In the genomic region with DNA sequence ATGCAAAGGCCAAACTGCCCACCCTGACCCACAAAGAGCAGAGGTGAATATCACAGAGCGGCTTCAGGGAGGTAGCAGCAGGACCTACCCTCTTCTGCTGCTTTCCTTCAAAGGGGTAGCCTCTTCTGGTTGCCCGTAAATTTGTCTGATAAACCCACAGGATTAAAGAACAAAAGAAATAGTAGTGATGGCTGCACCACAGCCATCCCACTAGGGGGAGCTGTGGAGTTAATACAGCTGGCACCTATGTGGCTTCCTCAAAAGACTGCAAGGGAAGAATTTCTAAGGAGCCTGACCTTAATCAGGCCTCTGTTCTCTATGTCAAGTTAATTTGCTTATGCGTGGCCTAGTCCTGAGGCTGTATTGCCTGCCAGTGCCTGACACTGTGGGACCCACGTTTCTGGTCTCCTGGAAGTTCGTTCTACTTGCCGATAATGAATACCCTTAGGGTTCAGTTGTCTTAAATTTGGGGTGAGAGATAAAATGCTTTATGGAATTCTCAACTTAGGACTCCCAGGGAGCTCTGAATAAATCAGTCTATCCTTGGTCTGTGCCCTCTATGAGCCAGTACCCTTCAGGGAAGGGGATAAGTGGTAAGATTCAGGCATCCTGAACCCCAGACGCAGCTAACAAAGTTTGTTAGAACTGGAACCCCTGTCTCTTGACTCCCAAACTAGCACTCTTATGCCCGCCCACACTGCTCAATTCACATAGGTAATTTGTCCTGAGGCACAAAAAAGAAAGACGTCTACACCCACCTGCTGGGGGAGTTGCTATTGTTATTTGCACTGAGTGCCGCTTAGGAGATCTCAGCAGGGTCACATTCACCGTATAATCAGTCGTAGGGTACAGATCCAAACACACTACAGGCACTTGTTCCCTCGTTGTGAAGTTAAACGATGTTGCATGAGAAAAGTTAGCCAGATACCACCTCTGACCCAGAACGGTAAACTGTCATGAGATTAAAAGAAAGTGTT, we compare ENCODE assay signal across 8 cellular contexts.
DNase-seq lines count a peak whose midpoint lies in the region; ATAC-seq lines count a peak whose summit lies in the region.

No MANE protein-coding gene starts in this region.

- H3K36me3 ChIP-seq in adipocyte (ENCODE audit: control insufficient read depth, insufficient read depth, low read length, severe bottlenecking) = no peaks in the 10 kb centered on the region

- H3K27me3 ChIP-seq in adipocyte (replicated peaks; ENCODE audit: control insufficient read depth, insufficient read depth, low read length) = no peaks in the 10 kb centered on the region

- H3K9me3 ChIP-seq in adipocyte (ENCODE audit: control insufficient read depth, low read length) = no peaks in the 10 kb centered on the region

- no peak overlapping the region for H3K4me3 ChIP-seq in adipocyte (ENCODE audit: low read length)

- no peaks in the 10 kb centered on the region for H3K4me1 ChIP-seq in adipocyte (ENCODE audit: control insufficient read depth, insufficient read depth, low read length)

- intact Hi-C loops in left ventricle myocardium superior (cut with micrococcal nuclease) (no loop called here), sciatic nerve (cut with DNase I) (loop anchor here (10.0 kb wide), 1 partner anchor 257 kb away; no protein-coding TSS in a partner anchor)

- DNase-seq in AG08395 (ENCODE audit: low spot score) (peak; percentile 83), NCI-H128 (lab: John Stamatoyannopoulos, UW; ENCODE audit: unreplicated experiment) (peak; percentile 34), SW480 (ENCODE audit: low spot score) (peak; percentile 58), adipocyte (ENCODE audit: low read depth) (peak; percentile 91), left ventricle myocardium superior (peak; percentile 57), sciatic nerve (ENCODE audit: low spot score) (peak; percentile 69)

- peak; percentile 63 for ATAC-seq in GM19463 (IDR thresholded peaks at IDR 0.05; ENCODE audit: unreplicated experiment)
- peak; percentile 84 for ATAC-seq in left ventricle myocardium superior
- peak; percentile 89 for ATAC-seq in sciatic nerve
- no peak for ATAC-seq in HG02763 (IDR thresholded peaks at IDR 0.05; ENCODE audit: unreplicated experiment)

- no peak overlapping the region for H3K9ac ChIP-seq in adipocyte (ENCODE audit: low read length)

Comparison
In these comparisons a context has a peak if more than half of its experiments do, and no peak if none do; other contexts are left out.
1. DNase-seq: peak in every context shown above with its lines; median percentile 91 in adipocyte; 83 in AG08395; 69 in sciatic nerve; 58 in SW480; 57 in left ventricle myocardium superior; 34 in NCI-H128.